Comparison of ENCODE assay signal across 1 cellular context in the genomic region with DNA sequence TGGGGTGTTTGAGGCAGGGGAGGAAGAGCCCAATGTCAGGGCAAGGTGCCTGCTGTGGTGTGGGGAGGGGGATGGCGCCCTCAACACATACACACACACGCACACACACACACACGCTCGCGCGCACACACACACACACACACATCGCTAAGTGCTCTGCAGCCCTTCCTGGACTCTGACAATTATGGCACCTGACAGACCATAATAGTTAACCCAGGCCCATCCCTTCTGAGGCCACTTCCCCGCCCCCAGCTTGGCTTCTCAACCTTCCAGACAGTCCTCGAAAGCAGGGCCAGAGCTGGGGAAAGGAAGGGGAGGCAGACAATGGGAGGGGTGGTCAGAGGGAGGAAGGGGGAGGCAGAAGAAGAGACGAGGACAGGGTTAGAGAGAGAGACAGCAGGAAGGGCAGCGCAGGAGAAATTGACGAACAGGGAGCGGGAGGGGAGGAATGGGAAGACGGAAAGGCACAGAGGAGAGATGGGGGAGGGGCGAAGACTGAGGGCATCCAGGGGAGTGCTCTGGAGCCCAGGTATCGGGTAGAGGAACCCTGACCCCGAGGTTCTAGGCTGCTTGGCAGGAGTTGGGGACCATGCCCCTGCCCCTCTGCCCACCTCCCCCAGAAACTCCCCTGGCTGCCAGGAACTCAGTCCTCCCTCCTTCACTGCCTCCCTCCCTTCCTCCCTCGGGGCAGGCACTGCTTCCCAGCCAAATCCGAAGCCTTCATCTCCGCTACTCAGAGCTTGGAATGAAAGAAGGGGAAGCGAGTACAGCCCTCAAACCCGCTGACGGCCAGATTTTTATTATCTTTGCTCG.
TF ChIP-seq lines count a peak whose summit lies in the region.

No MANE protein-coding gene starts in this region.

TF ChIP-seq in HepG2, 621 proteins besides CTCF, POLR2A, EP300 and RAD21 (continued from another document and continues in another):
- TF ChIP-seq, protein P1, sequence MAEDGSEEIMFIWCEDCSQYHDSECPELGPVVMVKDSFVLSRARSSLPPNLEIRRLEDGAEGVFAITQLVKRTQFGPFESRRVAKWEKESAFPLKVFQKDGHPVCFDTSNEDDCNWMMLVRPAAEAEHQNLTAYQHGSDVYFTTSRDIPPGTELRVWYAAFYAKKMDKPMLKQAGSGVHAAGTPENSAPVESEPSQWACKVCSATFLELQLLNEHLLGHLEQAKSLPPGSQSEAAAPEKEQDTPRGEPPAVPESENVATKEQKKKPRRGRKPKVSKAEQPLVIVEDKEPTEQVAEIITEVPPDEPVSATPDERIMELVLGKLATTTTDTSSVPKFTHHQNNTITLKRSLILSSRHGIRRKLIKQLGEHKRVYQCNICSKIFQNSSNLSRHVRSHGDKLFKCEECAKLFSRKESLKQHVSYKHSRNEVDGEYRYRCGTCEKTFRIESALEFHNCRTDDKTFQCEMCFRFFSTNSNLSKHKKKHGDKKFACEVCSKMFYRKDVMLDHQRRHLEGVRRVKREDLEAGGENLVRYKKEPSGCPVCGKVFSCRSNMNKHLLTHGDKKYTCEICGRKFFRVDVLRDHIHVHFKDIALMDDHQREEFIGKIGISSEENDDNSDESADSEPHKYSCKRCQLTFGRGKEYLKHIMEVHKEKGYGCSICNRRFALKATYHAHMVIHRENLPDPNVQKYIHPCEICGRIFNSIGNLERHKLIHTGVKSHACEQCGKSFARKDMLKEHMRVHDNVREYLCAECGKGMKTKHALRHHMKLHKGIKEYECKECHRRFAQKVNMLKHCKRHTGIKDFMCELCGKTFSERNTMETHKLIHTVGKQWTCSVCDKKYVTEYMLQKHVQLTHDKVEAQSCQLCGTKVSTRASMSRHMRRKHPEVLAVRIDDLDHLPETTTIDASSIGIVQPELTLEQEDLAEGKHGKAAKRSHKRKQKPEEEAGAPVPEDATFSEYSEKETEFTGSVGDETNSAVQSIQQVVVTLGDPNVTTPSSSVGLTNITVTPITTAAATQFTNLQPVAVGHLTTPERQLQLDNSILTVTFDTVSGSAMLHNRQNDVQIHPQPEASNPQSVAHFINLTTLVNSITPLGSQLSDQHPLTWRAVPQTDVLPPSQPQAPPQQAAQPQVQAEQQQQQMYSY (CRISPR knock-in tag; IDR thresholded peaks at IDR 0.05) = no peak
- TF ChIP-seq, protein P2, sequence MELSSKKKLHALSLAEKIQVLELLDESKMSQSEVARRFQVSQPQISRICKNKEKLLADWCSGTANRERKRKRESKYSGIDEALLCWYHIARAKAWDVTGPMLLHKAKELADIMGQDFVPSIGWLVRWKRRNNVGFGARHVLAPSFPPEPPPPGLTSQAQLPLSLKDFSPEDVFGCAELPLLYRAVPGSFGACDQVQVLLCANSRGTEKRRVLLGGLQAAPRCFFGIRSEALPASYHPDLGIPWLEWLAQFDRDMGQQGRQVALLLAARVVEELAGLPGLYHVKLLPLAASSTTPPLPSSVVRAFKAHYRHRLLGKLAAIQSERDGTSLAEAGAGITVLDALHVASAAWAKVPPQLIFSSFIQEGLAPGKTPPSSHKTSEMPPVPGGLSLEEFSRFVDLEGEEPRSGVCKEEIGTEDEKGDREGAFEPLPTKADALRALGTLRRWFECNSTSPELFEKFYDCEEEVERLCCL (CRISPR knock-in tag; IDR thresholded peaks at IDR 0.05; ENCODE audit: borderline replicate concordance) = no peak
- TF ChIP-seq KDM2A (CRISPR knock-in tag; IDR thresholded peaks at IDR 0.05; ENCODE audit: borderline replicate concordance, low read depth) (peak; percentile 50; the same call in 1 of the 2 replicates), NRL (CRISPR knock-in tag; IDR thresholded peaks at IDR 0.05; ENCODE audit: borderline replicate concordance) (0 out of 2 replicates have a peak, but pooled peaks have one; percentile 40), BRD4 (CRISPR knock-in tag; IDR thresholded peaks at IDR 0.05) (no peak), ZNF335 (CRISPR knock-in tag; IDR thresholded peaks at IDR 0.05) (no peak), ZNF703 (CRISPR knock-in tag; IDR thresholded peaks at IDR 0.05; ENCODE audit: borderline replicate concordance) (no peak), SIX4 (CRISPR knock-in tag; IDR thresholded peaks at IDR 0.05) (no peak), EHMT2 (IDR thresholded peaks at IDR 0.05; ENCODE audit: borderline replicate concordance, low read depth, low read length) (no peak), CBX2 (IDR thresholded peaks at IDR 0.05; ENCODE audit: low read depth, low read length) (no peak), CBX2 (CRISPR knock-in tag; IDR thresholded peaks at IDR 0.05; ENCODE audit: low read depth) (no peak), ARID5B (CRISPR knock-in tag; IDR thresholded peaks at IDR 0.05) (no peak), ZFP36L2 (CRISPR knock-in tag; IDR thresholded peaks at IDR 0.05) (no peak), ZNF276 (CRISPR knock-in tag; IDR thresholded peaks at IDR 0.05; ENCODE audit: low read depth) (no peak), ZNF224 (CRISPR knock-in tag; IDR thresholded peaks at IDR 0.05) (no peak), MAZ (IDR thresholded peaks at IDR 0.05; ENCODE audit: borderline replicate concordance, low read depth, low read length) (no peak), MAZ (CRISPR knock-in tag; IDR thresholded peaks at IDR 0.05; ENCODE audit: low read depth) (peak; percentile 48; the same call in 1 of the 2 replicates), MATR3 (CRISPR knock-in tag; IDR thresholded peaks at IDR 0.05) (no peak), GATAD2A (CRISPR knock-in tag; IDR thresholded peaks at IDR 0.05) (peak; percentile 23; the same call in 1 of the 2 replicates), FOXO1 (CRISPR knock-in tag; IDR thresholded peaks at IDR 0.05) (peak; percentile 36; the same call in 1 of the 2 replicates), ZNF777 (CRISPR knock-in tag; IDR thresholded peaks at IDR 0.05) (no peak), ATAD3A (CRISPR knock-in tag; IDR thresholded peaks at IDR 0.05) (no peak), JARID2 (CRISPR knock-in tag; IDR thresholded peaks at IDR 0.05; ENCODE audit: insufficient replicate concordance) (no peak), ZNF160 (CRISPR knock-in tag; IDR thresholded peaks at IDR 0.05) (peak; percentile 27; the same call in 1 of the 2 replicates), FOXP1 (IDR thresholded peaks at IDR 0.05) (no peak), FOXP1 (CRISPR knock-in tag; IDR thresholded peaks at IDR 0.05) (peak; percentile 37; the same call in 1 of the 2 replicates), HMGXB3 (CRISPR knock-in tag; IDR thresholded peaks at IDR 0.05; ENCODE audit: borderline replicate concordance) (0 out of 2 replicates have a peak, but pooled peaks have one; percentile 38), NFATC3 (CRISPR knock-in tag; IDR thresholded peaks at IDR 0.05) (no peak), ATM (IDR thresholded peaks at IDR 0.05; ENCODE audit: borderline replicate concordance) (no peak), TP53 (CRISPR knock-in tag; conservative IDR thresholded peaks at IDR 0.05) (no peak), STAG1 (CRISPR knock-in tag; IDR thresholded peaks at IDR 0.05) (no peak), PHF5A (CRISPR knock-in tag; IDR thresholded peaks at IDR 0.05; ENCODE audit: low read depth, unreplicated experiment) (no peak), SOX6 (IDR thresholded peaks at IDR 0.05) (no peak), SOX6 (CRISPR knock-in tag; IDR thresholded peaks at IDR 0.05) (peak; percentile 37; the same call in 1 of the 2 replicates), ZNF775 (CRISPR knock-in tag; IDR thresholded peaks at IDR 0.05; ENCODE audit: borderline replicate concordance) (no peak), SP2 (CRISPR knock-in tag; IDR thresholded peaks at IDR 0.05) (0 out of 2 replicates have a peak, but pooled peaks have one; percentile 32), ZNF670 (CRISPR knock-in tag; IDR thresholded peaks at IDR 0.05; ENCODE audit: borderline replicate concordance) (no peak), NR2F1 (CRISPR knock-in tag; IDR thresholded peaks at IDR 0.05) (no peak), ZNF232 (CRISPR knock-in tag; IDR thresholded peaks at IDR 0.05; ENCODE audit: borderline replicate concordance) (no peak), POLR2AphosphoS5 (IDR thresholded peaks at IDR 0.05; ENCODE audit: low read depth, low read length) (no peak), ZNF382 (CRISPR knock-in tag; IDR thresholded peaks at IDR 0.05; ENCODE audit: borderline replicate concordance) (no peak), ARID2 (CRISPR knock-in tag; IDR thresholded peaks at IDR 0.05; ENCODE audit: borderline replicate concordance) (no peak), IKZF4 (CRISPR knock-in tag; IDR thresholded peaks at IDR 0.05; ENCODE audit: borderline replicate concordance, low read depth, not compliant biosample characterization) (no peak), POLR2AphosphoS2 (IDR thresholded peaks at IDR 0.05; ENCODE audit: low read depth, low read length) (no peak), SMAD9 (CRISPR knock-in tag; IDR thresholded peaks at IDR 0.05) (no peak), SATB2 (CRISPR knock-in tag; IDR thresholded peaks at IDR 0.05) (no peak), DMAP1 (CRISPR knock-in tag; IDR thresholded peaks at IDR 0.05) (no peak; the same call in 1 of the 2 replicates)
- TF ChIP-seq, protein P3, sequence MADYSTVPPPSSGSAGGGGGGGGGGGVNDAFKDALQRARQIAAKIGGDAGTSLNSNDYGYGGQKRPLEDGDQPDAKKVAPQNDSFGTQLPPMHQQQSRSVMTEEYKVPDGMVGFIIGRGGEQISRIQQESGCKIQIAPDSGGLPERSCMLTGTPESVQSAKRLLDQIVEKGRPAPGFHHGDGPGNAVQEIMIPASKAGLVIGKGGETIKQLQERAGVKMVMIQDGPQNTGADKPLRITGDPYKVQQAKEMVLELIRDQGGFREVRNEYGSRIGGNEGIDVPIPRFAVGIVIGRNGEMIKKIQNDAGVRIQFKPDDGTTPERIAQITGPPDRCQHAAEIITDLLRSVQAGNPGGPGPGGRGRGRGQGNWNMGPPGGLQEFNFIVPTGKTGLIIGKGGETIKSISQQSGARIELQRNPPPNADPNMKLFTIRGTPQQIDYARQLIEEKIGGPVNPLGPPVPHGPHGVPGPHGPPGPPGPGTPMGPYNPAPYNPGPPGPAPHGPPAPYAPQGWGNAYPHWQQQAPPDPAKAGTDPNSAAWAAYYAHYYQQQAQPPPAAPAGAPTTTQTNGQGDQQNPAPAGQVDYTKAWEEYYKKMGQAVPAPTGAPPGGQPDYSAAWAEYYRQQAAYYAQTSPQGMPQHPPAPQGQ (CRISPR knock-in tag; IDR thresholded peaks at IDR 0.05; ENCODE audit: borderline replicate concordance) = 0 out of 2 replicates have a peak, but pooled peaks have one; percentile 21
